Comparison of ENCODE assay signal across 19 cellular contexts in genomic region chr1:35600593-35600992, GRCh38. TPM values are rescaled to one million over a fixed set of nuclear protein-coding genes. Genes with fewer than 3 reads are reported as not detected.
DNase-seq lines count a peak whose midpoint lies in the region; ATAC-seq, FAIRE-seq and TF ChIP-seq lines count a peak whose summit lies in the region.
"Had no signal": no experiment of that assay in that cellular context is flagged by ENCODE, and none has a peak within 500 bp of the region (broad histone marks: within the 10 kb centered on the region; RNA-seq: fewer than 3 reads in every experiment).

No MANE protein-coding gene starts in this region.

- POLR2A ChIA-PET in HepG2 (lab: Yijun Ruan, JAX), result no interaction called here
- POLR2A ChIA-PET in PC-3 (lab: Charles Lee; ENCODE audit: unreplicated experiment), result no interaction called here

- H3K9me3 Mint-ChIP-seq in glutamatergic neuron (ENCODE audit: unreplicated experiment), result peaks cover 2% of the 10 kb centered on the region
- H3K9me3 Mint-ChIP-seq in activated CD4-positive, alpha-beta T cell treated with anti-CD3 and anti-CD28 coated beads, Interleukin-2, amount 10 ng/mL, durations not matched to agents 24 days and 14 days, result no peaks in the 10 kb centered on the region
- H3K9me3 Mint-ChIP-seq: CD4-positive, CD25-positive, alpha-beta regulatory T cell had no signal

- H2AFZ ChIP-seq in HepG2 (ENCODE audit: low read length) (no peak overlapping the region), PC-3 (ENCODE audit: low read length) (no peak overlapping the region)

- H3K9ac ChIP-seq in HepG2 (ENCODE audit: insufficient read depth, low read depth, low read length) (no peak overlapping the region), PC-3 (ENCODE audit: low read length) (no peak overlapping the region)

- H3K9me2 ChIP-seq in PC-3 (replicated peaks; ENCODE audit: low read length), result no peaks in the 10 kb centered on the region

- WGBS in HepG2 (ENCODE audit: low lambda C conversion rate), result 98% methylated on average over 3 of the region's 3 CpGs
- WGBS in right lobe of liver (ENCODE audit: insufficient coverage, low coverage, low lambda C conversion rate, missing lambda C conversion rate), result 93% methylated on average over 3 of the region's 3 CpGs

- H3K27me3 ChIP-seq in HepG2 (ENCODE audit: control insufficient read depth in 1 of 2, insufficient read depth in 2 of 2, low read length in 2 of 2) (no peaks in the 10 kb centered on the region), right lobe of liver (no peaks in the 10 kb centered on the region), PC-3 (ENCODE audit: low read length) (no peaks in the 10 kb centered on the region)
- H3K27me3 ChIP-seq: MG63, SJSA1 had no signal

- H3K36me3 Mint-ChIP-seq in glutamatergic neuron (ENCODE audit: unreplicated experiment), result no peaks in the 10 kb centered on the region
- peaks cover 37% of the 10 kb centered on the region for H3K36me3 Mint-ChIP-seq in activated CD4-positive, alpha-beta T cell treated with anti-CD3 and anti-CD28 coated beads, Interleukin-2, amount 10 ng/mL, durations not matched to agents 24 days and 14 days (ENCODE audit: low read depth)

- CTCF ChIA-PET in HepG2 (lab: Yijun Ruan, JAX; ENCODE audit: low intra/inter-chr PET ratio, low total read pairs), result no interaction called here
- CTCF ChIA-PET in PC-3 (lab: Charles Lee), result no interaction called here

- no peak for ATAC-seq in HepG2
- ATAC-seq in right lobe of liver, result no peak
- no peak for ATAC-seq in HG02840 (IDR thresholded peaks at IDR 0.05; ENCODE audit: low FRiP score, unreplicated experiment)
- no peak for ATAC-seq in PC-3
- ATAC-seq: HCT116 had no signal

- H3K9me3 ChIP-seq in HepG2 (ENCODE audit: low read length), result no peaks in the 10 kb centered on the region
- no peaks in the 10 kb centered on the region for H3K9me3 ChIP-seq in right lobe of liver
- no peaks in the 10 kb centered on the region for H3K9me3 ChIP-seq in PC-3 (ENCODE audit: low read length)
- H3K9me3 ChIP-seq: MG63, SJSA1 had no signal

- TF ChIP-seq POLR2A in HepG2 (IDR thresholded peaks at IDR 0.05; ENCODE audit: insufficient read depth in 1 of 2, low read depth in 2 of 2, low read length in 2 of 2) (no peak), right lobe of liver (IDR thresholded peaks at IDR 0.05) (no peak)

- H4K20me1 ChIP-seq in HepG2 (ENCODE audit: insufficient read depth, low read length), result no peaks in the 10 kb centered on the region
- no peaks in the 10 kb centered on the region for H4K20me1 ChIP-seq in PC-3 (ENCODE audit: low read length)

- peaks cover 2% of the 10 kb centered on the region for H3K27me3 Mint-ChIP-seq in glutamatergic neuron (ENCODE audit: unreplicated experiment)
- no peaks in the 10 kb centered on the region for H3K27me3 Mint-ChIP-seq in activated CD4-positive, alpha-beta T cell treated with anti-CD3 and anti-CD28 coated beads, Interleukin-2, amount 10 ng/mL, durations not matched to agents 24 days and 14 days
- H3K27me3 Mint-ChIP-seq: CD4-positive, CD25-positive, alpha-beta regulatory T cell had no signal

- H3K79me2 ChIP-seq in HepG2 (ENCODE audit: insufficient read depth, low read length) (no peaks in the 10 kb centered on the region), PC-3 (ENCODE audit: low read length) (peaks cover 6% of the 10 kb centered on the region; the same call in 1 of the 2 replicates)

- intact Hi-C loops in HepG2 (cut with micrococcal nuclease; ENCODE audit: unreplicated experiment), result no loop called here
- intact Hi-C loops in right lobe of liver (cut with DNase I), result no loop called here
- intact Hi-C loops in activated CD4-positive, alpha-beta T cell treated with anti-CD3 and anti-CD28 coated beads, Interleukin-2, amount 10 ng/mL, durations not matched to agents 24 days and 14 days (cut with micrococcal nuclease), result no loop called here
- intact Hi-C loops in PC-3 (cut with micrococcal nuclease), result no loop called here

- peaks cover 14% of the 10 kb centered on the region for H3K4me1 Mint-ChIP-seq in glutamatergic neuron (ENCODE audit: low read depth, unreplicated experiment)
- H3K4me1 Mint-ChIP-seq in activated CD4-positive, alpha-beta T cell treated with anti-CD3 and anti-CD28 coated beads, Interleukin-2, amount 10 ng/mL, durations not matched to agents 24 days and 14 days, result no peaks in the 10 kb centered on the region

- H3K4me3 Mint-ChIP-seq in glutamatergic neuron (ENCODE audit: unreplicated experiment), result peak overlapping the region; percentile 60
- H3K4me3 Mint-ChIP-seq in activated CD4-positive, alpha-beta T cell treated with anti-CD3 and anti-CD28 coated beads, Interleukin-2, amount 10 ng/mL, durations not matched to agents 24 days and 14 days, result no peak overlapping the region
- H3K4me3 Mint-ChIP-seq: CD4-positive, CD25-positive, alpha-beta regulatory T cell had no signal

- peak overlapping the region; percentile 83 for H3K27ac Mint-ChIP-seq in glutamatergic neuron (ENCODE audit: unreplicated experiment)
- H3K27ac Mint-ChIP-seq in activated CD4-positive, alpha-beta T cell treated with anti-CD3 and anti-CD28 coated beads, Interleukin-2, amount 10 ng/mL, durations not matched to agents 24 days and 14 days, result no peak overlapping the region

- DNase-seq in HepG2 (ENCODE audit: low spot score), result no peak
- no peak for DNase-seq in right lobe of liver
- DNase-seq in NCI-H345 (lab: John Stamatoyannopoulos, UW), result peak; percentile 6
- DNase-seq in glutamatergic neuron, result no peak
- DNase-seq in activated CD4-positive, alpha-beta T cell treated with anti-CD3 and anti-CD28 coated beads, Interleukin-2, amount 10 ng/mL, durations not matched to agents 24 days and 14 days, result no peak
- DNase-seq in PC-3, result no peak
- DNase-seq: CD4-positive, CD25-positive, alpha-beta regulatory T cell; DMS79; MG63; NCI-H1436 treated with DMSO at 0.1 percent for 48 hours; NCI-H2029; NCI-H510A; NCI-H774; NK-92 treated with Interleukin-12 subunit alpha and Interleukin-12 subunit beta, amount 100 ng/mL, for 24 hours had no signal

- no peak for TF ChIP-seq EP300 in HepG2 (IDR thresholded peaks at IDR 0.05; ENCODE audit: low read depth in 2 of 2, low read length in 2 of 2)
- TF ChIP-seq EP300 in HepG2 (CRISPR knock-in tag; IDR thresholded peaks at IDR 0.05; ENCODE audit: borderline replicate concordance), result no peak

- H3F3A ChIP-seq in PC-3 (ENCODE audit: low read length, unreplicated experiment), result no peaks in the 10 kb centered on the region

- BruUV-seq in HepG2 (replicated peaks; lab: Mats Ljungman, UMichigan), result TSS peak; percentile 18
- no TSS peak for BruUV-seq in PC-3 (replicated peaks; lab: Mats Ljungman, UMichigan)

- H3K4me3 ChIP-seq in HepG2 (replicated peaks in 1 of 3; ENCODE audit: insufficient read depth in 1 of 3, low read depth in 2 of 3, low read length in 3 of 3) (no peak overlapping the region), right lobe of liver (no peak overlapping the region), PC-3 (ENCODE audit: low read length) (no peak overlapping the region)
- H3K4me3 ChIP-seq: MG63, SJSA1 had no signal

- no peak for FAIRE-seq in HepG2 (lab: Jason Lieb, UNC)
- FAIRE-seq: H1, RCC 7860 had no signal

- H3K36me3 ChIP-seq in HepG2 (replicated peaks in 1 of 2; ENCODE audit: control insufficient read depth in 1 of 2, insufficient read depth in 2 of 2, low read length in 2 of 2), result peaks cover 12 to 50% of the 10 kb centered on the region in 2 experiments
- peaks cover 4 to 54% (median 17%) of the 10 kb centered on the region in 4 donors for H3K36me3 ChIP-seq in right lobe of liver
- peaks cover 58% of the 10 kb centered on the region for H3K36me3 ChIP-seq in PC-3 (ENCODE audit: low read depth, low read length)

- in situ Hi-C loops in HepG2 (cut with HindIII; ENCODE audit: extremely low pct_ligation_motif_present, low pct_unique_long_range_greater_than_20kb), result no loop called here

- no peak for TF ChIP-seq RAD21 in HepG2 (CRISPR knock-in tag; IDR thresholded peaks at IDR 0.05)

- TF ChIP-seq CTCF in HepG2 (CRISPR knock-in tag; IDR thresholded peaks at IDR 0.05) (no peak), right lobe of liver (IDR thresholded peaks at IDR 0.05) (no peak), glutamatergic neuron (IDR thresholded peaks at IDR 0.05; ENCODE audit: partially characterized antibody, unreplicated experiment) (no peak), PC-3 (conservative IDR thresholded peaks at IDR 0.05; ENCODE audit: low read depth, low read length) (no peak)

- H3K27ac ChIP-seq in HepG2 (ENCODE audit: extremely low read length, insufficient read depth, low read length) (no peak overlapping the region), right lobe of liver (no peak overlapping the region), PC-3 (ENCODE audit: low read length) (no peak overlapping the region)
- H3K27ac ChIP-seq: SJSA1 had no signal

- H3K4me1 ChIP-seq in HepG2 (ENCODE audit: insufficient read depth, low read length) (no peaks in the 10 kb centered on the region), right lobe of liver (no peaks in the 10 kb centered on the region), PC-3 (ENCODE audit: insufficient read depth, low read length) (no peaks in the 10 kb centered on the region)

- H3K4me2 ChIP-seq in HepG2 (ENCODE audit: low read depth, low read length) (no peak overlapping the region), PC-3 (ENCODE audit: low read length) (no peak overlapping the region)

RNA-seq across cellular contexts. Expression of gene TFAP2E, which starts 27.5 kb away (rescaled TPM):
- total RNA-seq in HepG2 (2016; rRNA removed; fragmentation: Illumina TruSeq; extraction: Trizol) (0.31 and 0.44 TPM in 2 replicates), right lobe of liver (under 1 TPM in 2 of 6 experiments, not detected in 4; 0.15 to 0.24 TPM), glutamatergic neuron (ENCODE audit: unreplicated experiment) (1.1 TPM), PC-3 (2014; rRNA removed) (0.26 and 1.4 TPM in 2 replicates)
- total RNA-seq in HepG2 (2016; cell fraction: cytosol; rRNA removed; fragmentation: Illumina TruSeq; extraction: Trizol; ENCODE audit: low read depth), result 0.18 TPM in 1 of 2 replicates, not detected in the other
- 0.17 and 0.49 TPM in 2 replicates for total RNA-seq in HepG2 (2016; cell fraction: insoluble cytoplasmic fraction; rRNA removed; fragmentation: Illumina TruSeq; extraction: Trizol)
- total RNA-seq in HepG2 (2016; cell fraction: membrane; rRNA removed; fragmentation: Illumina TruSeq; extraction: Trizol), result 0.12 and 0.17 TPM in 2 replicates
- total RNA-seq in HepG2 (2016; cell fraction: nucleus; rRNA removed; fragmentation: Illumina TruSeq; extraction: Trizol), result 0.47 and 0.53 TPM in 2 replicates
- polyA plus RNA-seq in HepG2 (2011; rRNA removed), result 0.41 and 0.46 TPM in 2 replicates
- 0.32 and 0.42 TPM in 2 replicates for polyA plus RNA-seq in HepG2 (2011; cell fraction: cytosol; rRNA removed)
- 2.1 and 2.2 TPM in 2 replicates for polyA plus RNA-seq in HepG2 (2011; cell fraction: nucleus; rRNA removed)
- polyA plus RNA-seq in HepG2 (2012), result 0.56 and 0.88 TPM in 2 replicates
- 0.12 TPM in 1 of 2 replicates, not detected in the other for polyA plus RNA-seq in HepG2 (2016; cell fraction: cytosol; fragmentation: Illumina TruSeq; extraction: Trizol; ENCODE audit: low read depth)
- 0.28 and 0.50 TPM in 2 replicates for polyA plus RNA-seq in HepG2 (2016; cell fraction: insoluble cytoplasmic fraction; fragmentation: Illumina TruSeq; extraction: Trizol; ENCODE audit: low read depth)
- polyA plus RNA-seq in HepG2 (2016; cell fraction: membrane; fragmentation: Illumina TruSeq; extraction: Trizol; ENCODE audit: low read depth), result 0.08 and 0.26 TPM in 2 replicates
- 1.5 and 1.9 TPM in 2 replicates for polyA plus RNA-seq in HepG2 (2016; cell fraction: nucleus; fragmentation: Illumina TruSeq; extraction: Trizol; ENCODE audit: insufficient read depth, low read depth)
- polyA minus RNA-seq in HepG2 (2011; rRNA and poly(A)+ RNA removed; ENCODE audit: low replicate concordance), result 0.08 and 0.12 TPM in 2 replicates
- polyA minus RNA-seq in HepG2 (2011; cell fraction: cytosol; rRNA and poly(A)+ RNA removed), result not detected in 2 replicates
- 0.50 and 0.52 TPM in 2 replicates for polyA minus RNA-seq in HepG2 (2011; cell fraction: nucleus; rRNA and poly(A)+ RNA removed)
- total RNA-seq in activated CD4-positive, alpha-beta T cell treated with anti-CD3 and anti-CD28 coated beads, Interleukin-2, amount 10 ng/mL, durations not matched to agents 24 days and 14 days, result 0.38 and 0.49 TPM in 2 replicates
- total RNA-seq: SJSA1 had no signal

RNA-seq across cellular contexts. Expression of gene PSMB2, which starts 40.7 kb away (rescaled TPM):
- total RNA-seq in HepG2 (2016; rRNA removed; fragmentation: Illumina TruSeq; extraction: Trizol) (62.2 and 102 TPM in 2 replicates), right lobe of liver (10 to 100 TPM; 41.7 to 54.6 (median 48.3) TPM), glutamatergic neuron (ENCODE audit: unreplicated experiment) (85.8 TPM), PC-3 (2014; rRNA removed) (61.2 and 88.7 TPM in 2 replicates)
- total RNA-seq in HepG2 (2016; cell fraction: cytosol; rRNA removed; fragmentation: Illumina TruSeq; extraction: Trizol; ENCODE audit: low read depth), result 9.9 and 10.8 TPM in 2 replicates
- 62.8 and 101 TPM in 2 replicates for total RNA-seq in HepG2 (2016; cell fraction: insoluble cytoplasmic fraction; rRNA removed; fragmentation: Illumina TruSeq; extraction: Trizol)
- 18.0 and 18.3 TPM in 2 replicates for total RNA-seq in HepG2 (2016; cell fraction: membrane; rRNA removed; fragmentation: Illumina TruSeq; extraction: Trizol)
- 31.6 and 32.7 TPM in 2 replicates for total RNA-seq in HepG2 (2016; cell fraction: nucleus; rRNA removed; fragmentation: Illumina TruSeq; extraction: Trizol)
- 50.5 and 60.6 TPM in 2 replicates for polyA plus RNA-seq in HepG2 (2011; rRNA removed)
- 45.2 and 49.5 TPM in 2 replicates for polyA plus RNA-seq in HepG2 (2011; cell fraction: cytosol; rRNA removed)
- polyA plus RNA-seq in HepG2 (2011; cell fraction: nucleus; rRNA removed), result 17.0 and 20.6 TPM in 2 replicates
- 49.7 and 57.0 TPM in 2 replicates for polyA plus RNA-seq in HepG2 (2012)
- 20.2 and 22.2 TPM in 2 replicates for polyA plus RNA-seq in HepG2 (2016; cell fraction: cytosol; fragmentation: Illumina TruSeq; extraction: Trizol; ENCODE audit: low read depth)
- polyA plus RNA-seq in HepG2 (2016; cell fraction: insoluble cytoplasmic fraction; fragmentation: Illumina TruSeq; extraction: Trizol; ENCODE audit: low read depth), result 199 and 202 TPM in 2 replicates
- polyA plus RNA-seq in HepG2 (2016; cell fraction: membrane; fragmentation: Illumina TruSeq; extraction: Trizol; ENCODE audit: low read depth), result 28.8 and 32.3 TPM in 2 replicates
- polyA plus RNA-seq in HepG2 (2016; cell fraction: nucleus; fragmentation: Illumina TruSeq; extraction: Trizol; ENCODE audit: insufficient read depth, low read depth), result 75.8 and 83.1 TPM in 2 replicates
- 92.7 and 165 TPM in 2 replicates for polyA minus RNA-seq in HepG2 (2011; rRNA and poly(A)+ RNA removed; ENCODE audit: low replicate concordance)
- 26.0 and 31.0 TPM in 2 replicates for polyA minus RNA-seq in HepG2 (2011; cell fraction: cytosol; rRNA and poly(A)+ RNA removed)
- polyA minus RNA-seq in HepG2 (2011; cell fraction: nucleus; rRNA and poly(A)+ RNA removed), result 19.2 and 19.9 TPM in 2 replicates
- total RNA-seq in activated CD4-positive, alpha-beta T cell treated with anti-CD3 and anti-CD28 coated beads, Interleukin-2, amount 10 ng/mL, durations not matched to agents 24 days and 14 days, result 133 TPM in 2 replicates

RNA-seq across cellular contexts. Expression of gene NCDN, which starts 43.0 kb away (rescaled TPM):
- 9.1 and 9.3 TPM in 2 replicates for total RNA-seq in HepG2 (2016; rRNA removed; fragmentation: Illumina TruSeq; extraction: Trizol)
- total RNA-seq in HepG2 (2016; cell fraction: cytosol; rRNA removed; fragmentation: Illumina TruSeq; extraction: Trizol; ENCODE audit: low read depth), result 0.88 and 1.1 TPM in 2 replicates
- 7.2 and 8.9 TPM in 2 replicates for total RNA-seq in HepG2 (2016; cell fraction: insoluble cytoplasmic fraction; rRNA removed; fragmentation: Illumina TruSeq; extraction: Trizol)
- total RNA-seq in HepG2 (2016; cell fraction: membrane; rRNA removed; fragmentation: Illumina TruSeq; extraction: Trizol), result 3.5 and 3.6 TPM in 2 replicates
- total RNA-seq in HepG2 (2016; cell fraction: nucleus; rRNA removed; fragmentation: Illumina TruSeq; extraction: Trizol), result 6.6 and 8.7 TPM in 2 replicates
- polyA plus RNA-seq in HepG2 (2011; rRNA removed), result 6.6 and 11.0 TPM in 2 replicates
- polyA plus RNA-seq in HepG2 (2011; cell fraction: cytosol; rRNA removed), result 4.6 and 5.4 TPM in 2 replicates
- 26.7 and 28.4 TPM in 2 replicates for polyA plus RNA-seq in HepG2 (2011; cell fraction: nucleus; rRNA removed)
- polyA plus RNA-seq in HepG2 (2012), result 4.4 and 7.0 TPM in 2 replicates
- 0.55 and 0.77 TPM in 2 replicates for polyA plus RNA-seq in HepG2 (2016; cell fraction: cytosol; fragmentation: Illumina TruSeq; extraction: Trizol; ENCODE audit: low read depth)
- 7.4 and 8.8 TPM in 2 replicates for polyA plus RNA-seq in HepG2 (2016; cell fraction: insoluble cytoplasmic fraction; fragmentation: Illumina TruSeq; extraction: Trizol; ENCODE audit: low read depth)
- 1.8 and 1.9 TPM in 2 replicates for polyA plus RNA-seq in HepG2 (2016; cell fraction: membrane; fragmentation: Illumina TruSeq; extraction: Trizol; ENCODE audit: low read depth)
- polyA plus RNA-seq in HepG2 (2016; cell fraction: nucleus; fragmentation: Illumina TruSeq; extraction: Trizol; ENCODE audit: insufficient read depth, low read depth), result 15.1 and 16.2 TPM in 2 replicates
- polyA minus RNA-seq in HepG2 (2011; rRNA and poly(A)+ RNA removed; ENCODE audit: low replicate concordance), result 18.1 and 18.4 TPM in 2 replicates
- 5.1 and 5.9 TPM in 2 replicates for polyA minus RNA-seq in HepG2 (2011; cell fraction: cytosol; rRNA and poly(A)+ RNA removed)
- polyA minus RNA-seq in HepG2 (2011; cell fraction: nucleus; rRNA and poly(A)+ RNA removed), result 12.4 and 15.2 TPM in 2 replicates
- total RNA-seq in right lobe of liver, result 10 to 100 TPM in 2 of 6 experiments, 1 to 10 TPM in 4; 5.9 to 11.7 (median 7.3) TPM
- 95.3 TPM for total RNA-seq in glutamatergic neuron (ENCODE audit: unreplicated experiment)
- total RNA-seq in activated CD4-positive, alpha-beta T cell treated with anti-CD3 and anti-CD28 coated beads, Interleukin-2, amount 10 ng/mL, durations not matched to agents 24 days and 14 days, result 33.5 and 34.0 TPM in 2 replicates
- 25.2 and 30.2 TPM in 2 replicates for total RNA-seq in PC-3 (2014; rRNA removed)

RNA-seq across cellular contexts. Expression of gene KIAA0319L, which starts 43.4 kb away (rescaled TPM):
- total RNA-seq in HepG2 (2016; rRNA removed; fragmentation: Illumina TruSeq; extraction: Trizol), result 15.9 and 33.4 TPM in 2 replicates
- 9.6 and 9.8 TPM in 2 replicates for total RNA-seq in HepG2 (2016; cell fraction: cytosol; rRNA removed; fragmentation: Illumina TruSeq; extraction: Trizol; ENCODE audit: low read depth)
- total RNA-seq in HepG2 (2016; cell fraction: insoluble cytoplasmic fraction; rRNA removed; fragmentation: Illumina TruSeq; extraction: Trizol), result 14.8 and 30.6 TPM in 2 replicates
- total RNA-seq in HepG2 (2016; cell fraction: membrane; rRNA removed; fragmentation: Illumina TruSeq; extraction: Trizol), result 17.2 and 17.3 TPM in 2 replicates
- 54.0 and 56.5 TPM in 2 replicates for total RNA-seq in HepG2 (2016; cell fraction: nucleus; rRNA removed; fragmentation: Illumina TruSeq; extraction: Trizol)
- 74.3 and 82.6 TPM in 2 replicates for polyA plus RNA-seq in HepG2 (2011; rRNA removed)
- 42.1 and 57.2 TPM in 2 replicates for polyA plus RNA-seq in HepG2 (2011; cell fraction: cytosol; rRNA removed)
- 80.2 and 103 TPM in 2 replicates for polyA plus RNA-seq in HepG2 (2011; cell fraction: nucleus; rRNA removed)
- polyA plus RNA-seq in HepG2 (2012), result 46.0 and 51.9 TPM in 2 replicates
- 2.8 and 3.0 TPM in 2 replicates for polyA plus RNA-seq in HepG2 (2016; cell fraction: cytosol; fragmentation: Illumina TruSeq; extraction: Trizol; ENCODE audit: low read depth)
- 8.0 and 11.3 TPM in 2 replicates for polyA plus RNA-seq in HepG2 (2016; cell fraction: insoluble cytoplasmic fraction; fragmentation: Illumina TruSeq; extraction: Trizol; ENCODE audit: low read depth)
- 7.6 and 8.2 TPM in 2 replicates for polyA plus RNA-seq in HepG2 (2016; cell fraction: membrane; fragmentation: Illumina TruSeq; extraction: Trizol; ENCODE audit: low read depth)
- 50.7 and 54.2 TPM in 2 replicates for polyA plus RNA-seq in HepG2 (2016; cell fraction: nucleus; fragmentation: Illumina TruSeq; extraction: Trizol; ENCODE audit: insufficient read depth, low read depth)
- 53.1 and 74.5 TPM in 2 replicates for polyA minus RNA-seq in HepG2 (2011; rRNA and poly(A)+ RNA removed; ENCODE audit: low replicate concordance)
- polyA minus RNA-seq in HepG2 (2011; cell fraction: cytosol; rRNA and poly(A)+ RNA removed), result 37.6 and 52.7 TPM in 2 replicates
- 116 and 145 TPM in 2 replicates for polyA minus RNA-seq in HepG2 (2011; cell fraction: nucleus; rRNA and poly(A)+ RNA removed)
- total RNA-seq in right lobe of liver, result 10 to 100 TPM; 35.3 to 84.9 (median 54.3) TPM
- 74.7 TPM for total RNA-seq in glutamatergic neuron (ENCODE audit: unreplicated experiment)
- 35.2 and 35.3 TPM in 2 replicates for total RNA-seq in activated CD4-positive, alpha-beta T cell treated with anti-CD3 and anti-CD28 coated beads, Interleukin-2, amount 10 ng/mL, durations not matched to agents 24 days and 14 days
- total RNA-seq in PC-3 (2014; rRNA removed), result 20.9 and 26.7 TPM in 2 replicates
